Comparison of ENCODE assay signal across 1 cellular context in genomic region chr13:98456423-98456845, GRCh38.
TF ChIP-seq lines count a peak whose summit lies in the region.

No MANE protein-coding gene starts in this region.

TF ChIP-seq in HEK293, 187 proteins besides CTCF, POLR2A, EP300 and RAD21 (continued from another document):
- TF ChIP-seq HIC1 (tag by site-specific recombination; IDR thresholded peaks at IDR 0.05) = no peak
- TF ChIP-seq ZNF544 (tag by site-specific recombination; IDR thresholded peaks at IDR 0.05) = no peak
